ENCODE assay signal across 8 cellular contexts in the genomic region with DNA sequence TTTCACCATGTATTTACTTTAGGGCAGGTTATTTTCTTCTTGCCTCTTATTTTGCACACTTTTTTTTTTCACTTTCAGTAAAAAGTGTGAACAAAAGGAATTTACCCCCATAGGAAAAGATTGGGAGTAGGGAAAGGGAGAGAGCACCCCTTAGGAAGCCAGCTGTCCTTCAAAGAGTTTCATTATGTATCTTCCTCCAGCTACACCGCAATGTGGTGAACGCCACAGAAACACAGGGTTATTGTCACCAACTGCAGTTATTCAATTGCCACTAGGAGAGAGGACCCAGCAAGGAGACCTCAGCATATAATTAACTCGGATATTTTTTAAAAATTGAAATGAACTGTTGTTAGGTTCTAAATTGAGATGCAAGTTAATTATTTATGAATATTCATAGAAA.
DNase-seq lines count a peak whose midpoint lies in the region; ATAC-seq and TF ChIP-seq lines count a peak whose summit lies in the region.

No MANE protein-coding gene starts in this region.

- H3K27me3 ChIP-seq in adipocyte (replicated peaks; ENCODE audit: control insufficient read depth, insufficient read depth, low read length) (no peaks in the 10 kb centered on the region), skeletal muscle satellite cell (ENCODE audit: control insufficient read depth, insufficient read depth, low read length) (no peaks in the 10 kb centered on the region), left lung (no peaks in the 10 kb centered on the region), gastroesophageal sphincter (no peaks in the 10 kb centered on the region)

- H3K9ac ChIP-seq in adipocyte (ENCODE audit: low read length) (peak overlapping the region; percentile 80), skeletal muscle satellite cell (ENCODE audit: low read depth, low read length) (peak overlapping the region; percentile 74)

- TF ChIP-seq CTCF in left lung (IDR thresholded peaks at IDR 0.05) (no peak), gastroesophageal sphincter (IDR thresholded peaks at IDR 0.05) (no peak)

- H3K9me3 ChIP-seq in adipocyte (ENCODE audit: control insufficient read depth, low read length), result no peaks in the 10 kb centered on the region
- H3K9me3 ChIP-seq in skeletal muscle satellite cell (replicated peaks; ENCODE audit: low read length), result no peaks in the 10 kb centered on the region
- H3K9me3 ChIP-seq in left lung, result no peaks in the 10 kb centered on the region
- no peaks in the 10 kb centered on the region for H3K9me3 ChIP-seq in gastroesophageal sphincter

- no peaks in the 10 kb centered on the region for H3K36me3 ChIP-seq in adipocyte (ENCODE audit: control insufficient read depth, insufficient read depth, low read length, severe bottlenecking)
- no peaks in the 10 kb centered on the region for H3K36me3 ChIP-seq in skeletal muscle satellite cell (ENCODE audit: insufficient read depth, low read length)
- H3K36me3 ChIP-seq in left lung, result no peaks in the 10 kb centered on the region
- no peaks in the 10 kb centered on the region for H3K36me3 ChIP-seq in gastroesophageal sphincter

- peak; percentile 70 for ATAC-seq in GM19395 (IDR thresholded peaks at IDR 0.05; ENCODE audit: unreplicated experiment)
- peak; percentile 44 for ATAC-seq in HG03432 (IDR thresholded peaks at IDR 0.05; ENCODE audit: unreplicated experiment)
- no peak for ATAC-seq in left lung
- ATAC-seq in gastroesophageal sphincter, result no peak

- H3K4me2 ChIP-seq in skeletal muscle satellite cell (ENCODE audit: low read length), result peak overlapping the region; percentile 86

- 64 to 88% methylated on average over 3 of the region's 3 CpGs for WGBS in gastroesophageal sphincter (ENCODE audit: low coverage in 1 of 2), 2 donors

- peak; percentile 20 to 33 for DNase-seq in AML-193 (lab: John Stamatoyannopoulos, UW)
- no peak for DNase-seq in adipocyte (ENCODE audit: low read depth)
- no peak for DNase-seq in left lung
- DNase-seq in RKO (ENCODE audit: low spot score), result no peak

- H3K4me3 ChIP-seq in adipocyte (ENCODE audit: low read length), result peak overlapping the region; percentile 76
- no peak overlapping the region for H3K4me3 ChIP-seq in skeletal muscle satellite cell (ENCODE audit: low read length)
- H3K4me3 ChIP-seq in left lung, result no peak overlapping the region
- peak overlapping the region in 1 of 2 donors; percentile 28 for H3K4me3 ChIP-seq in gastroesophageal sphincter

- H3K4me1 ChIP-seq in adipocyte (ENCODE audit: control insufficient read depth, insufficient read depth, low read length), result peaks cover 8% of the 10 kb centered on the region
- H3K4me1 ChIP-seq in skeletal muscle satellite cell (ENCODE audit: control insufficient read depth, insufficient read depth, low read length), result peaks cover 10% of the 10 kb centered on the region
- peaks cover 9 to 10% of the 10 kb centered on the region in 2 donors for H3K4me1 ChIP-seq in left lung
- peaks cover 0 to 15% (median 2%) of the 10 kb centered on the region in 3 donors for H3K4me1 ChIP-seq in gastroesophageal sphincter

- intact Hi-C loops in left lung (cut with DNase I), result loop anchor here in 1 of 2 donors (10.0 kb wide), 1 partner anchor 684 kb away; no protein-coding TSS in a partner anchor

- no peak for TF ChIP-seq POLR2A in gastroesophageal sphincter (IDR thresholded peaks at IDR 0.05)

- TF ChIP-seq EP300 in gastroesophageal sphincter (IDR thresholded peaks at IDR 0.05), result no peak

- H3K27ac ChIP-seq in left lung, result no peak overlapping the region
- H3K27ac ChIP-seq in gastroesophageal sphincter, result no peak overlapping the region

Comparison
In these comparisons a context has a peak if more than half of its experiments do, and no peak if none do; other contexts are left out.
1. DNase-seq: peak in AML-193 (2 of 2); none in adipocyte (single experiment), left lung (0 of 2) and RKO (single experiment).
2. ATAC-seq: peak in GM19395 (single experiment) and HG03432 (single experiment); none in left lung (single experiment) and gastroesophageal sphincter (single experiment).